Comparison of ENCODE assay signal across 18 cellular contexts in the genomic region with DNA sequence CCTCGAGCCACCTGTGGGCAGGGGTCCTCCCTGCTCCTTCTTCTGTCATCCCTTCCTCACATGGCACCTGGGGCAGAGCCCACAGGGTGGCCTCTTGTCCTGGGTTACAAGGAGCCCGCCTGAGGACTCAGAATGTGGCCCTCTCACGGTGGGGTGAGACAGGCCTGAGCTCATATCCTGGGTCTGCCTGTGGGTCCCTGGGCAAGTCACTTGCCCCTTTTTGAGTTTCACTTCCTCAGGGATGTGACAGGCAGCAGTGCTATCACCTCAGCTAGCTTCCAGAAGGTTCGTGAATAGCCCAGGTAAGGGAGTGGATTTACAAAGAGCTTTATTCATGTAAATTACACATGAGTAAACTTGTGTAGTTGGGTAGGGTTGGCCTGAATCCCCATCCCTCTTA. TPM values are rescaled to one million over a fixed set of nuclear protein-coding genes. Genes with fewer than 3 reads are reported as not detected.
"Had no signal": no experiment of that assay in that cellular context is flagged by ENCODE, and none has a peak within 500 bp of the region (broad histone marks: within the 10 kb centered on the region; RNA-seq: fewer than 3 reads in every experiment).

No MANE protein-coding gene starts in this region.

- H3K4me3 Mint-ChIP-seq: activated naive CD8-positive, alpha-beta T cell treated with anti-CD3 and anti-CD28 coated beads for 36 hours; activated T-cell treated with anti-CD3 and anti-CD28 coated beads, Interleukin-2, amount 50 U/mL, for 4 hours; dendritic cell treated with granulocyte-macrophage colony-stimulating factor and Interleukin-4, amounts not matched to agents 40 ng/mL and 50 ng/mL, for 4 days; effector memory CD8-positive, alpha-beta T cell had no signal

- H3K27ac Mint-ChIP-seq: activated naive CD8-positive, alpha-beta T cell treated with anti-CD3 and anti-CD28 coated beads for 36 hours; dendritic cell treated with granulocyte-macrophage colony-stimulating factor and Interleukin-4, amounts not matched to agents 40 ng/mL and 50 ng/mL, for 4 days had no signal

- DNase-seq: activated CD4-positive, alpha-beta T cell treated with anti-CD3 and anti-CD28 coated beads, Interleukin-2, amount 50 U/mL, for 48 hours; activated CD4-positive, CD25-positive, alpha-beta regulatory T cell treated with anti-CD3 and anti-CD28 coated beads, Interleukin-2, amount 50 U/mL, for 72 hours; activated gamma-delta T cell; activated naive CD8-positive, alpha-beta T cell treated with anti-CD3 and anti-CD28 coated beads for 36 hours; activated T-cell treated with anti-CD3 and anti-CD28 coated beads, Interleukin-2, amount 50 U/mL, for 4 hours; brain microvascular endothelial cell; effector memory CD8-positive, alpha-beta T cell; erythroblast; pancreas; stimulated activated CD4-positive, alpha-beta T cell treated with anti-CD3 and anti-CD28 coated beads, Interleukin-15, amount 100 ng/mL, for 24 hours; stimulated activated CD4-positive, alpha-beta T cell treated with anti-CD3 and anti-CD28 coated beads, Interleukin-4, amount 100 ng/mL, for 24 hours; thyroid gland had no signal

- H3K36me3 ChIP-seq: brain microvascular endothelial cell had no signal

- H3K27me3 ChIP-seq: brain microvascular endothelial cell, hepatocyte, pancreas, thyroid gland, vagina had no signal

- H3K9me3 Mint-ChIP-seq: activated naive CD8-positive, alpha-beta T cell treated with anti-CD3 and anti-CD28 coated beads for 36 hours; activated T-cell treated with anti-CD3 and anti-CD28 coated beads, Interleukin-2, amount 50 U/mL, for 4 hours; effector memory CD8-positive, alpha-beta T cell had no signal

- H3K4me1 Mint-ChIP-seq: activated naive CD8-positive, alpha-beta T cell treated with anti-CD3 and anti-CD28 coated beads for 36 hours had no signal

- ATAC-seq: activated T-cell treated with anti-CD3 and anti-CD28 coated beads, Interleukin-2, amount 50 U/mL, for 4 hours; effector memory CD8-positive, alpha-beta T cell; pancreas had no signal

- H3K4me3 ChIP-seq: hepatocyte, pancreas, thyroid gland, vagina had no signal

- H3K27me3 Mint-ChIP-seq: activated naive CD8-positive, alpha-beta T cell treated with anti-CD3 and anti-CD28 coated beads for 36 hours; dendritic cell treated with granulocyte-macrophage colony-stimulating factor and Interleukin-4, amounts not matched to agents 40 ng/mL and 50 ng/mL, for 4 days; effector memory CD8-positive, alpha-beta T cell had no signal

RNA-seq across cellular contexts. Expression of a gene that starts 33.5 kb away (rescaled TPM):
- total RNA-seq: activated naive CD8-positive, alpha-beta T cell treated with anti-CD3 and anti-CD28 coated beads for 36 hours; hepatocyte; kidney epithelial cell; liver; mesenteric fat pad; pancreas; thyroid gland; vagina had no signal
